Comparison of ENCODE assay signal across 28 cellular contexts in the genomic region with DNA sequence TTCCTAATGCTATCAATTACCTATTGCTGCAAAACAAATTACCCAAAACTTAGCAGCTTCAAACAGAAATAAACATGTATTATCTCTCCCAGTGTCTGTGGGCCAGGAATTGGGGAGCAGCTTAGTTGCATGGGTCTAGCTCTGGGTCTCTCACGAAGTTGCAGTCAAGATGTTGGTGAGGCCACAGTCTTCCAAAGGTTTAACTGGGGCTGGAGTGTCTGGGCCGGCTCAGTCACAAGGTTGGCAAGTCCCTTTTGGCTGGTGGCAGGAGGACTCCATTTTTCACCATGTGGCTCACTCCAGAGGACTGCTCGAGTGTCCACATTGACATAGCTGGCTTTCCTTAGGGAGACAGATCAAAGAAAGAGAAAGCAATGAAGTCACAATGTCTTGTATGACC. TPM values are rescaled to one million over a fixed set of nuclear protein-coding genes. Genes with fewer than 3 reads are reported as not detected.
DNase-seq lines count a peak whose midpoint lies in the region; ATAC-seq lines count a peak whose summit lies in the region.
"Had no signal": no experiment of that assay in that cellular context is flagged by ENCODE, and none has a peak within 500 bp of the region (broad histone marks: within the 10 kb centered on the region; RNA-seq: fewer than 3 reads in every experiment).

No MANE protein-coding gene starts in this region.

- H3K4me3 Mint-ChIP-seq in activated T-cell treated with anti-CD3 and anti-CD28 coated beads, Interleukin-2, amount 50 U/mL, for 24 hours, result no peak overlapping the region
- no peak overlapping the region for H3K4me3 Mint-ChIP-seq in activated T-helper 17 cell treated with anti-CD3 and anti-CD28 coated beads, Interleukin-2, amount 50 U/mL, for 72 hours
- no peak overlapping the region for H3K4me3 Mint-ChIP-seq in T-helper 17 cell
- H3K4me3 Mint-ChIP-seq: activated naive CD4-positive, alpha-beta T cell treated with anti-CD3 and anti-CD28 coated beads, Interleukin-2, amount 10 ng/mL, durations not matched to agents 7 days and 5 days; activated T-helper 1 cell treated with anti-CD3 and anti-CD28 coated beads, Interleukin-12 subunit alpha, Interleukin-12 subunit beta, Interleukin-2, Interleukin-4 antibody, amounts not matched to agents 30 ng/mL and 10 ng/mL and 1 ng/mL, durations not matched to agents 14 hours and 24 hours and 36 hours; effector memory CD8-positive, alpha-beta T cell; T-helper 2 cell treated with Interferon-gamma antibody and Interleukin-4, amounts not matched to agents 5 μg/mL and 100 μg/mL, for 36 hours had no signal

- H3K36me3 Mint-ChIP-seq in activated T-cell treated with anti-CD3 and anti-CD28 coated beads, Interleukin-2, amount 50 U/mL, for 24 hours (ENCODE audit: low read depth), result peaks cover 2% of the 10 kb centered on the region
- H3K36me3 Mint-ChIP-seq in activated T-helper 17 cell treated with anti-CD3 and anti-CD28 coated beads, Interleukin-2, amount 50 U/mL, for 72 hours (ENCODE audit: low read depth), result peaks cover 27% of the 10 kb centered on the region
- peaks cover under 1% of the 10 kb centered on the region for H3K36me3 Mint-ChIP-seq in T-helper 17 cell (ENCODE audit: low read depth)
- H3K36me3 Mint-ChIP-seq: IgD-negative memory B cell had no signal

- H3K4me1 Mint-ChIP-seq in activated T-cell treated with anti-CD3 and anti-CD28 coated beads, Interleukin-2, amount 50 U/mL, for 24 hours (ENCODE audit: low read depth), result peaks cover 11% of the 10 kb centered on the region
- H3K4me1 Mint-ChIP-seq in activated T-helper 17 cell treated with anti-CD3 and anti-CD28 coated beads, Interleukin-2, amount 50 U/mL, for 72 hours, result peaks cover 11% of the 10 kb centered on the region
- peaks cover 31% of the 10 kb centered on the region for H3K4me1 Mint-ChIP-seq in T-helper 17 cell

- H3K27me3 Mint-ChIP-seq in activated T-cell treated with anti-CD3 and anti-CD28 coated beads, Interleukin-2, amount 50 U/mL, for 24 hours, result no peaks in the 10 kb centered on the region
- no peaks in the 10 kb centered on the region for H3K27me3 Mint-ChIP-seq in activated T-helper 17 cell treated with anti-CD3 and anti-CD28 coated beads, Interleukin-2, amount 50 U/mL, for 72 hours
- H3K27me3 Mint-ChIP-seq in T-helper 17 cell, result no peaks in the 10 kb centered on the region
- H3K27me3 Mint-ChIP-seq: effector memory CD8-positive, alpha-beta T cell; IgD-negative memory B cell had no signal

- H3K9me3 Mint-ChIP-seq in activated T-cell treated with anti-CD3 and anti-CD28 coated beads, Interleukin-2, amount 50 U/mL, for 24 hours, result no peaks in the 10 kb centered on the region
- no peaks in the 10 kb centered on the region for H3K9me3 Mint-ChIP-seq in activated T-helper 17 cell treated with anti-CD3 and anti-CD28 coated beads, Interleukin-2, amount 50 U/mL, for 72 hours
- H3K9me3 Mint-ChIP-seq: activated naive CD4-positive, alpha-beta T cell treated with anti-CD3 and anti-CD28 coated beads, Interleukin-2, amount 10 ng/mL, durations not matched to agents 7 days and 5 days; activated T-helper 1 cell treated with anti-CD3 and anti-CD28 coated beads, Interleukin-12 subunit alpha, Interleukin-12 subunit beta, Interleukin-2, Interleukin-4 antibody, amounts not matched to agents 30 ng/mL and 10 ng/mL and 1 ng/mL, durations not matched to agents 14 hours and 24 hours and 36 hours; effector memory CD8-positive, alpha-beta T cell; IgD-negative memory B cell; T-helper 2 cell treated with Interferon-gamma antibody and Interleukin-4, amounts not matched to agents 5 μg/mL and 100 μg/mL, for 36 hours had no signal

- H3K9me3 ChIP-seq in T-helper 17 cell (ENCODE audit: control insufficient read depth, low read length, poor library complexity, severe bottlenecking), result no peaks in the 10 kb centered on the region
- H3K9me3 ChIP-seq: left lung, Peyer's patch, right lobe of liver, thoracic aorta, uterus had no signal

- no peak overlapping the region for H3K27ac Mint-ChIP-seq in activated T-cell treated with anti-CD3 and anti-CD28 coated beads, Interleukin-2, amount 50 U/mL, for 24 hours
- H3K27ac Mint-ChIP-seq in activated T-helper 17 cell treated with anti-CD3 and anti-CD28 coated beads, Interleukin-2, amount 50 U/mL, for 72 hours, result peak overlapping the region; percentile 22
- H3K27ac Mint-ChIP-seq in T-helper 17 cell, result no peak overlapping the region
- H3K27ac Mint-ChIP-seq: activated naive CD4-positive, alpha-beta T cell treated with anti-CD3 and anti-CD28 coated beads, Interleukin-2, amount 10 ng/mL, durations not matched to agents 7 days and 5 days had no signal

- ATAC-seq in activated T-helper 17 cell treated with anti-CD3 and anti-CD28 coated beads, Interleukin-2, amount 50 U/mL, for 72 hours (replicated peaks), result no peak
- no peak for ATAC-seq in stimulated activated naive CD8-positive, alpha-beta T cell treated with anti-CD3 and anti-CD28 coated beads, Interleukin-15, Interleukin-2, amounts not matched to agents 100 U/mL and 50 U/mL, for 24 hours
- ATAC-seq in T-helper 17 cell (no peak), HG03432 (IDR thresholded peaks at IDR 0.05; ENCODE audit: unreplicated experiment) (no peak)
- ATAC-seq: effector memory CD8-positive, alpha-beta T cell; left lung; right lobe of liver had no signal

- peak; percentile 9 for DNase-seq in activated T-cell treated with anti-CD3 and anti-CD28 coated beads, Interleukin-2, amount 50 U/mL, for 24 hours
- DNase-seq in activated T-cell treated with anti-CD3 and anti-CD28 coated beads for 4 hours, result no peak
- peak; percentile 55 for DNase-seq in mesenteric fat pad (ENCODE audit: low spot score)
- peak; percentile 2 for DNase-seq in stimulated activated naive CD8-positive, alpha-beta T cell treated with anti-CD3 and anti-CD28 coated beads, Interleukin-15, Interleukin-2, amounts not matched to agents 100 U/mL and 50 U/mL, for 24 hours
- DNase-seq in activated effector memory CD4-positive, alpha-beta T cell treated with anti-CD3 and anti-CD28 coated beads, Interleukin-2, amount 50 U/mL, for 16 hours, result no peak
- DNase-seq in T-helper 17 cell, result no peak
- DNase-seq: activated CD4-positive, alpha-beta T cell treated with anti-CD3 and anti-CD28 coated beads for 48 hours; Calu3; DMS79; effector memory CD8-positive, alpha-beta T cell; erythroblast; GDM1; NCI-H146; NCI-H345; NCI-H69; SIG-M5; stimulated activated naive CD4-positive, alpha-beta T cell treated with Interleukin-2 at 50 U/mL for 16 hours had no signal

RNA-seq across cellular contexts. Expression of a gene that starts 5.0 kb away (rescaled TPM):
- total RNA-seq in activated T-helper 17 cell treated with anti-CD3 and anti-CD28 coated beads, Interleukin-2, amount 50 U/mL, for 72 hours, result 10 to 100 TPM; 36.0 to 68.1 TPM
- total RNA-seq in mesenteric fat pad (9.9 TPM), T-helper 17 cell (10 to 100 TPM; 15.1 to 18.6 TPM)

Comparison
In these comparisons a context has a peak if more than half of its experiments do, and no peak if none do; other contexts are left out.
1. DNase-seq: peak in activated T-cell treated with anti-CD3 and anti-CD28 coated beads, Interleukin-2, amount 50 U/mL, for 24 hours (single experiment), mesenteric fat pad (single experiment) and stimulated activated naive CD8-positive, alpha-beta T cell treated with anti-CD3 and anti-CD28 coated beads, Interleukin-15, Interleukin-2, amounts not matched to agents 100 U/mL and 50 U/mL, for 24 hours (single experiment); none in activated T-cell treated with anti-CD3 and anti-CD28 coated beads for 4 hours (single experiment), activated effector memory CD4-positive, alpha-beta T cell treated with anti-CD3 and anti-CD28 coated beads, Interleukin-2, amount 50 U/mL, for 16 hours (single experiment) and T-helper 17 cell (0 of 3).